ENCODE assay signal across 15 cellular contexts in genomic region chr13:58056411-58056810, GRCh38.
DNase-seq lines count a peak whose midpoint lies in the region; FAIRE-seq and TF ChIP-seq lines count a peak whose summit lies in the region.
"Had no signal": no experiment of that assay in that cellular context is flagged by ENCODE, and none has a peak within 500 bp of the region (broad histone marks: within the 10 kb centered on the region; RNA-seq: fewer than 3 reads in every experiment).

No MANE protein-coding gene starts in this region.

- H3K79me2 ChIP-seq in H1 (ENCODE audit: control insufficient read depth in 1 of 2, insufficient read depth in 2 of 2, low read length in 2 of 2) = no peaks in the 10 kb centered on the region

- no peak overlapping the region for H2AK5ac ChIP-seq in H1 (ENCODE audit: low read depth, low read length)

- H2BK20ac ChIP-seq in H1 (ENCODE audit: low read length) = no peak overlapping the region

- no peak for FAIRE-seq in H1 (lab: Jason Lieb, UNC)
- FAIRE-seq: A549, D721Med, H54 had no signal

- whole genome bisulfite sequencing in H1 (ENCODE audit: extremely low coverage in 1 of 2, insufficient coverage in 1 of 2, insufficient read length in 1 of 2, insufficient replicate concordance in 2 of 2, low coverage in 1 of 2, low lambda C conversion rate in 2 of 2, missing lambda C conversion rate in 1 of 2), 2 experiments = 91% methylated on average over 4 of the region's 4 CpGs; no CpG with 5 or more reads in 1 of the 2 experiments

- H3K23ac ChIP-seq in H1 (ENCODE audit: insufficient read length) = no peak overlapping the region

- peak overlapping the region; percentile 61; the same call in 1 of the 2 replicates for H2AFZ ChIP-seq in H1 (ENCODE audit: low read length)

- H2BK12ac ChIP-seq in H1 (ENCODE audit: low read depth, low read length) = no peak overlapping the region

- no peak overlapping the region for H4K8ac ChIP-seq in H1 (ENCODE audit: extremely low read depth, insufficient read depth, low read length)

- H2BK120ac ChIP-seq in H1 (replicated peaks; ENCODE audit: low read depth, low read length) = no peak overlapping the region

- no peak overlapping the region for H3K9ac ChIP-seq in H1 (replicated peaks in 1 of 4; ENCODE audit: extremely low read depth in 1 of 4, low read depth in 3 of 4, low read length in 3 of 4)

- no peaks in the 10 kb centered on the region for H3K23me2 ChIP-seq in H1 (ENCODE audit: low read depth, low read length)

- POLR2A ChIA-PET in H1 (lab: Charles Lee; ENCODE audit: partially characterized antibody) = no interaction called here

- H3K4ac ChIP-seq in H1 (replicated peaks; ENCODE audit: insufficient read length, low read depth, low read length) = no peak overlapping the region

- H4K91ac ChIP-seq in H1 (replicated peaks; ENCODE audit: insufficient read length, low read length) = no peak overlapping the region

- H4K5ac ChIP-seq in H1 (ENCODE audit: insufficient read length, low read depth, low read length) = no peak overlapping the region

- no peak overlapping the region for H3K14ac ChIP-seq in H1 (ENCODE audit: insufficient read length)

- no peak overlapping the region for H3K4me3 ChIP-seq in H1 (ENCODE audit: extremely low read depth in 1 of 4, insufficient read depth in 2 of 4, low read depth in 3 of 4, low read length in 4 of 4)
- H3K4me3 ChIP-seq in foreskin fibroblast (ENCODE audit: low read depth in 1 of 2, low read length in 2 of 2) = no peak overlapping the region
- H3K4me3 ChIP-seq: A549 had no signal

- DNase-seq in DMS53 (lab: John Stamatoyannopoulos, UW) (peak; percentile 49), HT-29 (ENCODE audit: low spot score) (peak; percentile 59), H1 (ENCODE audit: low read depth in 1 of 2, low spot score in 2 of 2) (no peak), renal cortical epithelial cell (ENCODE audit: low read depth) (peak; percentile 21), foreskin fibroblast (no peak), ureter (ENCODE audit: low spot score) (no peak)
- no peak for DNase-seq in stimulated activated CD4-positive, alpha-beta T cell treated with anti-CD3 and anti-CD28 coated beads, Interleukin-4, amount 100 ng/mL, for 24 hours
- DNase-seq: BE2C; CD4-positive, alpha-beta memory T cell; DMS153; GF-D8 had no signal

- no peaks in the 10 kb centered on the region for H3K27me3 ChIP-seq in H1 (replicated peaks in 1 of 4; ENCODE audit: control insufficient read depth in 3 of 4, extremely low read depth in 1 of 4, insufficient read depth in 3 of 4, low read length in 3 of 4)
- H3K27me3 ChIP-seq: BE2C had no signal

- CTCF ChIA-PET in H1 (lab: Charles Lee; ENCODE audit: partially characterized antibody) = no interaction called here

- H2BK15ac ChIP-seq in H1 (ENCODE audit: low read length) = no peak overlapping the region

- no peak overlapping the region for H2BK5ac ChIP-seq in H1 (ENCODE audit: low read depth, low read length)

- no peak for TF ChIP-seq POLR2A in H1 (IDR thresholded peaks at IDR 0.05; ENCODE audit: control extremely low read depth in 1 of 2, low read depth in 2 of 2, low read length in 2 of 2)

- peaks cover 0 to 9% (median 3%) of the 10 kb centered on the region in 4 experiments; a peak in 5 of 7 replicates for H3K4me1 ChIP-seq in H1 (replicated peaks in 1 of 4; ENCODE audit: control insufficient read depth in 3 of 4, insufficient read depth in 4 of 4, low read length in 3 of 4)
- H3K4me1 ChIP-seq: A549, BE2C had no signal

- TF ChIP-seq CTCF in H1 (IDR thresholded peaks at IDR 0.05; ENCODE audit: control extremely low read depth in 1 of 3, insufficient read depth in 1 of 3, low read depth in 1 of 3, low read length in 3 of 3) = no peak
- no peak for TF ChIP-seq CTCF in foreskin fibroblast (IDR thresholded peaks at IDR 0.05; ENCODE audit: low read depth, low read length)

- no peaks in the 10 kb centered on the region for H3K9me3 ChIP-seq in H1 (ENCODE audit: insufficient read depth in 2 of 2, low read depth in 1 of 2, low read length in 1 of 2)
- H3K9me3 ChIP-seq: A549, BE2C had no signal

- no peaks in the 10 kb centered on the region for H3K36me3 ChIP-seq in H1 (ENCODE audit: control insufficient read depth in 2 of 4, insufficient read depth in 4 of 4, low read length in 3 of 4)
- H3K36me3 ChIP-seq: BE2C had no signal

- TF ChIP-seq RAD21 in H1 (IDR thresholded peaks at IDR 0.05 in 1 of 2, conservative IDR thresholded peaks at IDR 0.05 in 1 of 2; ENCODE audit: low read depth in 2 of 2, low read length in 2 of 2) = no peak

- H3K18ac ChIP-seq in H1 (ENCODE audit: extremely low read depth, low read length) = no peak overlapping the region

- H3K4me2 ChIP-seq in H1 (ENCODE audit: insufficient read depth in 1 of 2, low read depth in 2 of 2, low read length in 2 of 2) = no peak overlapping the region
- H3K4me2 ChIP-seq: A549 had no signal

- H4K20me1 ChIP-seq in H1 (replicated peaks in 1 of 2; ENCODE audit: control insufficient read depth in 1 of 2, insufficient read depth in 2 of 2, low read length in 2 of 2) = no peaks in the 10 kb centered on the region

- no peak overlapping the region for H3K56ac ChIP-seq in H1 (replicated peaks; ENCODE audit: insufficient read length, low read depth, low read length)

- no peaks in the 10 kb centered on the region for H3K79me1 ChIP-seq in H1 (ENCODE audit: low read depth, low read length)

- no peak for TF ChIP-seq EP300 in H1 (IDR thresholded peaks at IDR 0.05; ENCODE audit: borderline replicate concordance in 1 of 2, low read depth in 2 of 2, low read length in 2 of 2)

- H3K27ac ChIP-seq in H1 (ENCODE audit: low read depth, low read length) = no peak overlapping the region
- H3K27ac ChIP-seq: A549, C4-2B had no signal

TF ChIP-seq in H1, 55 proteins besides CTCF, POLR2A, EP300 and RAD21:
- TF ChIP-seq CBX5 (IDR thresholded peaks at IDR 0.05; ENCODE audit: low read depth, low read length) (no peak), CBX8 (IDR thresholded peaks at IDR 0.05; ENCODE audit: borderline replicate concordance, low read depth, low read length) (no peak), YY1 (IDR thresholded peaks at IDR 0.05; ENCODE audit: low read depth, low read length) (no peak)

Comparison
In these comparisons a context has a peak if more than half of its experiments do, and no peak if none do; other contexts are left out.
1. DNase-seq: peak in DMS53 (single experiment), HT-29 (single experiment) and renal cortical epithelial cell (single experiment); none in H1 (0 of 2), foreskin fibroblast (0 of 2), ureter (single experiment) and stimulated activated CD4-positive, alpha-beta T cell treated with anti-CD3 and anti-CD28 coated beads, Interleukin-4, amount 100 ng/mL, for 24 hours (single experiment).